Comparison of ENCODE assay signal across 22 cellular contexts in genomic region chr2:173193925-173194324, GRCh38.
DNase-seq lines count a peak whose midpoint lies in the region; ATAC-seq and TF ChIP-seq lines count a peak whose summit lies in the region.
"Had no signal": no experiment of that assay in that cellular context is flagged by ENCODE, and none has a peak within 500 bp of the region (broad histone marks: within the 10 kb centered on the region; RNA-seq: fewer than 3 reads in every experiment).

No MANE protein-coding gene starts in this region.

- no peaks in the 10 kb centered on the region for H4K20me1 ChIP-seq in Karpas-422 (ENCODE audit: insufficient read depth, low read depth, low read length)

- no peaks in the 10 kb centered on the region for H3K36me3 ChIP-seq in Karpas-422 (ENCODE audit: insufficient read depth, low read length)

- H3K4me1 ChIP-seq in Karpas-422 (ENCODE audit: low read length): no peaks in the 10 kb centered on the region
- H3K4me1 ChIP-seq: upper lobe of left lung had no signal

- no peaks in the 10 kb centered on the region for H3K9me2 ChIP-seq in Karpas-422 (replicated peaks; ENCODE audit: insufficient read depth, low read length)

- no peak overlapping the region for H3K4me3 ChIP-seq in AG10803 (ENCODE audit: low read length)
- no peak overlapping the region for H3K4me3 ChIP-seq in Karpas-422 (ENCODE audit: low read length)
- H3K4me3 ChIP-seq in cardiac fibroblast (replicated peaks in 1 of 2; ENCODE audit: low read depth in 2 of 2, low read length in 2 of 2): no peak overlapping the region
- H3K4me3 ChIP-seq: upper lobe of left lung had no signal

- DNase-seq in AG10803 (ENCODE audit: low read depth) (peak; percentile 68), Karpas-422 (peak; percentile 27), cardiac fibroblast (ENCODE audit: low read depth in 2 of 2) (peak; percentile 30 to 36), kidney glomerular epithelial cell (lab: John Stamatoyannopoulos, UW) (peak; percentile 48), ureter (ENCODE audit: low spot score) (no peak), NCI-H187 (lab: John Stamatoyannopoulos, UW) (no peak)
- no peak for DNase-seq in stimulated activated naive CD8-positive, alpha-beta T cell treated with anti-CD3 and anti-CD28 coated beads, Interleukin-15, Interleukin-2, amounts not matched to agents 100 U/mL and 50 U/mL, for 24 hours
- DNase-seq: ACHN; activated B cell treated with CpG ODN at 0.5 μM for 24 hours; activated effector memory CD4-positive, alpha-beta T cell treated with Interleukin-2 at 50 U/mL for 16 hours; aorta; CD4-positive, alpha-beta memory T cell; foreskin melanocyte; GOT3; midbrain; NCI-H1105 treated with DMSO at 0.1 percent for 48 hours; NCI-H2171 treated with DMSO at 0.1 percent for 48 hours; occipital lobe; stimulated activated naive B cell treated with anti-CD40 and anti-IgM and Interleukin-4, amounts not matched to agents 10 μg/mL and 1 μg/mL and 100 μg/mL, for 72 hours; T-helper 1 cell; upper lobe of left lung had no signal

- no peaks in the 10 kb centered on the region for H3K79me2 ChIP-seq in Karpas-422 (ENCODE audit: low read length)

- no peaks in the 10 kb centered on the region for H3K9me3 ChIP-seq in Karpas-422 (ENCODE audit: low read length)
- H3K9me3 ChIP-seq: upper lobe of left lung had no signal

- no peak overlapping the region for H3K9ac ChIP-seq in Karpas-422 (ENCODE audit: low read length)

- no peak overlapping the region for H3K27ac ChIP-seq in Karpas-422 (ENCODE audit: low read length)
- H3K27ac ChIP-seq: upper lobe of left lung had no signal

- H3K27me3 ChIP-seq in Karpas-422 (ENCODE audit: low read length): no peaks in the 10 kb centered on the region
- H3K27me3 ChIP-seq: upper lobe of left lung had no signal

- TF ChIP-seq CTCF in AG10803 (conservative IDR thresholded peaks at IDR 0.05; ENCODE audit: low read length) (no peak), cardiac fibroblast (IDR thresholded peaks at IDR 0.05; ENCODE audit: low read depth, low read length) (no peak)

- ATAC-seq in stimulated activated naive CD8-positive, alpha-beta T cell treated with anti-CD3 and anti-CD28 coated beads, Interleukin-15, Interleukin-2, amounts not matched to agents 100 U/mL and 50 U/mL, for 24 hours: no peak
- no peak for ATAC-seq in HG03159 (IDR thresholded peaks at IDR 0.05; ENCODE audit: unreplicated experiment)
- ATAC-seq: stimulated activated naive B cell treated with anti-CD40 and anti-IgM and Interleukin-4, amounts not matched to agents 10 μg/mL and 1 μg/mL and 100 μg/mL, for 72 hours had no signal

- H3K4me2 ChIP-seq in Karpas-422 (ENCODE audit: low read depth, low read length, poor library complexity, severe bottlenecking): no peak overlapping the region

- H2AFZ ChIP-seq in Karpas-422 (ENCODE audit: low read length): no peak overlapping the region

Comparison
In these comparisons a context has a peak if more than half of its experiments do, and no peak if none do; other contexts are left out.
1. DNase-seq: peak in AG10803 (single experiment), Karpas-422 (single experiment), cardiac fibroblast (2 of 2) and kidney glomerular epithelial cell (single experiment); none in ureter (single experiment), stimulated activated naive CD8-positive, alpha-beta T cell treated with anti-CD3 and anti-CD28 coated beads, Interleukin-15, Interleukin-2, amounts not matched to agents 100 U/mL and 50 U/mL, for 24 hours (single experiment) and NCI-H187 (0 of 2).